In genomic region chr5:129500101-129500500, GRCh38 we compare ENCODE assay signal across 12 cellular contexts. TPM values are rescaled to one million over a fixed set of nuclear protein-coding genes. Genes with fewer than 3 reads are reported as not detected.
DNase-seq lines count a peak whose midpoint lies in the region; ATAC-seq lines count a peak whose summit lies in the region.
"Had no signal": no experiment of that assay in that cellular context is flagged by ENCODE, and none has a peak within 500 bp of the region (broad histone marks: within the 10 kb centered on the region; RNA-seq: fewer than 3 reads in every experiment).

No MANE protein-coding gene starts in this region.

- H3K9ac ChIP-seq in Karpas-422 (ENCODE audit: low read length), result no peak overlapping the region

- H3K36me3 ChIP-seq in Karpas-422 (ENCODE audit: insufficient read depth, low read length), result no peaks in the 10 kb centered on the region
- H3K36me3 ChIP-seq: HAP-1 had no signal

- no peak overlapping the region for H2AFZ ChIP-seq in Karpas-422 (ENCODE audit: low read length)

- no peaks in the 10 kb centered on the region for H3K27me3 ChIP-seq in Karpas-422 (ENCODE audit: low read length)

- no peak overlapping the region for H3K4me3 ChIP-seq in Karpas-422 (ENCODE audit: low read length)
- H3K4me3 ChIP-seq: A549, HAP-1 had no signal

- no peaks in the 10 kb centered on the region for H3K9me3 ChIP-seq in Karpas-422 (ENCODE audit: low read length)
- H3K9me3 ChIP-seq: A549, HAP-1 had no signal

- no peak for DNase-seq in Karpas-422
- DNase-seq in NCI-H524 treated with DMSO at 0.1 percent for 48 hours (lab: John Stamatoyannopoulos, UW), result peak; percentile 36
- peak; percentile 11 for DNase-seq in cerebellar cortex (ENCODE audit: low spot score)
- no peak for DNase-seq in activated CD4-positive, alpha-beta T cell treated with anti-CD3 and anti-CD28 coated beads, Interleukin-2, amount 50 U/mL, for 1 hour
- no peak for DNase-seq in GF-D8 (lab: John Stamatoyannopoulos, UW)
- DNase-seq: CD8-positive, alpha-beta T cell; COR-L47 had no signal

- no peak for ATAC-seq in HG03175 (IDR thresholded peaks at IDR 0.05; ENCODE audit: unreplicated experiment)
- ATAC-seq: A549; CD8-positive, alpha-beta T cell; HepG2 had no signal

- H3K9me2 ChIP-seq in Karpas-422 (replicated peaks; ENCODE audit: insufficient read depth, low read length), result no peaks in the 10 kb centered on the region

- H3K4me1 ChIP-seq in Karpas-422 (ENCODE audit: low read length), result peaks cover 73% of the 10 kb centered on the region
- H3K4me1 ChIP-seq: A549, HAP-1 had no signal

- H3K4me2 ChIP-seq in Karpas-422 (ENCODE audit: low read depth, low read length, poor library complexity, severe bottlenecking), result no peak overlapping the region
- H3K4me2 ChIP-seq: A549 had no signal

- no peaks in the 10 kb centered on the region for H4K20me1 ChIP-seq in Karpas-422 (ENCODE audit: insufficient read depth, low read depth, low read length)

- no peaks in the 10 kb centered on the region for H3K79me2 ChIP-seq in Karpas-422 (ENCODE audit: low read length)

- peak overlapping the region; percentile 94 for H3K27ac ChIP-seq in Karpas-422 (ENCODE audit: low read length)
- H3K27ac ChIP-seq: A549 had no signal

RNA-seq across cellular contexts. Expression of gene ADAMTS19, which starts 40.0 kb away (rescaled TPM):
- 2.5 and 3.1 TPM in 2 replicates for total RNA-seq in Karpas-422 (2014; rRNA removed; shearing (Covaris generic); ENCODE audit: low replicate concordance)
- total RNA-seq: CD8-positive, alpha-beta T cell; Daoy; HepG2 had no signal

Comparison
In these comparisons a context has a peak if more than half of its experiments do, and no peak if none do; other contexts are left out.
1. DNase-seq: peak in NCI-H524 treated with DMSO at 0.1 percent for 48 hours (single experiment) and cerebellar cortex (single experiment); none in Karpas-422 (single experiment), activated CD4-positive, alpha-beta T cell treated with anti-CD3 and anti-CD28 coated beads, Interleukin-2, amount 50 U/mL, for 1 hour (single experiment) and GF-D8 (single experiment).